In genomic region chr5:5784114-5784513, GRCh38 we compare ENCODE assay signal across 23 cellular contexts.
DNase-seq lines count a peak whose midpoint lies in the region; TF ChIP-seq lines count a peak whose summit lies in the region.
"Had no signal": no experiment of that assay in that cellular context is flagged by ENCODE, and none has a peak within 500 bp of the region (broad histone marks: within the 10 kb centered on the region; RNA-seq: fewer than 3 reads in every experiment).

No MANE protein-coding gene starts in this region.

- no peak overlapping the region for H3K9ac ChIP-seq in smooth muscle cell (ENCODE audit: low read depth)

- H3K36me3 ChIP-seq in HEK293 (ENCODE audit: control insufficient read depth in 2 of 2, insufficient read depth in 1 of 2, low read length in 2 of 2) (no peaks in the 10 kb centered on the region), smooth muscle cell (ENCODE audit: low read depth) (no peaks in the 10 kb centered on the region)

- H3K4me3 ChIP-seq in HEK293 (ENCODE audit: low read depth, low read length) (no peak overlapping the region), smooth muscle cell (no peak overlapping the region)
- H3K4me3 ChIP-seq: SK-N-MC had no signal

- H3K27ac ChIP-seq in HEK293 (ENCODE audit: extremely low read depth, low read depth, low read length), result no peak overlapping the region
- no peak overlapping the region for H3K27ac ChIP-seq in smooth muscle cell (ENCODE audit: low read depth)
- H3K27ac ChIP-seq: C4-2B, SK-N-MC had no signal

- no peak overlapping the region for H3K4me3 Mint-ChIP-seq in mesothelial cell of epicardium
- H3K4me3 Mint-ChIP-seq: CD8-positive, alpha-beta memory T cell; HFFc6 had no signal

- no peak overlapping the region for H2AFZ ChIP-seq in smooth muscle cell (ENCODE audit: low read depth)

- CTCF ChIA-PET in HEK293 (lab: Yijun Ruan, JAX), result no interaction called here

- no peaks in the 10 kb centered on the region for H3K79me2 ChIP-seq in smooth muscle cell (ENCODE audit: low read depth)

- peaks cover 26% of the 10 kb centered on the region for H3K9me3 Mint-ChIP-seq in mesothelial cell of epicardium

- peaks cover 5% of the 10 kb centered on the region for H3K4me1 Mint-ChIP-seq in mesothelial cell of epicardium
- H3K4me1 Mint-ChIP-seq: CD8-positive, alpha-beta memory T cell had no signal

- H3K4me1 ChIP-seq in HEK293 (ENCODE audit: control insufficient read depth, insufficient read depth, low read length) (no peaks in the 10 kb centered on the region), smooth muscle cell (ENCODE audit: low read depth) (no peaks in the 10 kb centered on the region)

- H3K27me3 ChIP-seq in smooth muscle cell (ENCODE audit: low read depth), result no peaks in the 10 kb centered on the region

- peak overlapping the region; percentile 77 for H3K27ac Mint-ChIP-seq in mesothelial cell of epicardium
- H3K27ac Mint-ChIP-seq: CD8-positive, alpha-beta memory T cell; HFFc6 had no signal

- DNase-seq in ecto neural progenitor cell (ENCODE audit: low spot score) (peak; percentile 1), mesothelial cell of epicardium (ENCODE audit: low spot score in 2 of 2, unreplicated experiment in 2 of 2) (no peak), smooth muscle cell (lab: John Stamatoyannopoulos, UW; ENCODE audit: unreplicated experiment) (no peak), NCI-H82 treated with DMSO at 0.1 percent for 48 hours (lab: John Stamatoyannopoulos, UW; ENCODE audit: unreplicated experiment) (no peak), germinal center (ENCODE audit: low spot score) (no peak), SHP77 (lab: John Stamatoyannopoulos, UW) (no peak), NCI-H1048 (lab: John Stamatoyannopoulos, UW) (no peak)
- DNase-seq: CD8-positive, alpha-beta memory T cell; DMS53; GDM1; H7; HFFc6; KBM-7; NCI-H1092 treated with DMSO at 0.1 percent for 48 hours; NCI-H1436 treated with DMSO at 0.1 percent for 48 hours; NCI-H2029; NCI-H2227 treated with DMSO at 0.1 percent for 48 hours; NCI-H510A; OCI-M1; Right ventricle myocardium superior had no signal

- peak overlapping the region; percentile 4 for H3K4me2 ChIP-seq in smooth muscle cell

- no peaks in the 10 kb centered on the region for H4K20me1 ChIP-seq in smooth muscle cell (ENCODE audit: low read depth)

- 75% methylated on average over 5 of the region's 5 CpGs for WGBS in smooth muscle cell (ENCODE audit: low lambda C conversion rate)

- no peaks in the 10 kb centered on the region for H3K36me3 Mint-ChIP-seq in mesothelial cell of epicardium
- H3K36me3 Mint-ChIP-seq: CD8-positive, alpha-beta memory T cell had no signal

- TF ChIP-seq CTCF in HEK293 (tag by site-specific recombination; IDR thresholded peaks at IDR 0.05) (no peak), mesothelial cell of epicardium (IDR thresholded peaks at IDR 0.05; ENCODE audit: unreplicated experiment) (no peak), smooth muscle cell (IDR thresholded peaks at IDR 0.05; ENCODE audit: borderline replicate concordance, insufficient read depth, poor library complexity, severe bottlenecking) (no peak)

- H3K9me3 ChIP-seq in HEK293 (ENCODE audit: control insufficient read depth, insufficient read depth, low read depth, low read length) (no peaks in the 10 kb centered on the region), smooth muscle cell (replicated peaks; ENCODE audit: low read depth) (no peaks in the 10 kb centered on the region)

- POLR2A ChIA-PET in HEK293 (lab: Yijun Ruan, JAX), result no interaction called here

- no peaks in the 10 kb centered on the region for H3F3A ChIP-seq in smooth muscle cell (ENCODE audit: low read depth)

- no peaks in the 10 kb centered on the region for H3K27me3 Mint-ChIP-seq in mesothelial cell of epicardium (ENCODE audit: low read depth)

TF ChIP-seq in HEK293, 187 proteins besides CTCF, POLR2A, EP300 and RAD21:
- TF ChIP-seq ATF2 (tag by site-specific recombination; IDR thresholded peaks at IDR 0.05; ENCODE audit: low read depth) (peak; percentile 67), ZNF324 (tag by site-specific recombination; IDR thresholded peaks at IDR 0.05) (no peak), ZSCAN30 (tag by site-specific recombination; IDR thresholded peaks at IDR 0.05) (no peak), ZBTB49 (tag by site-specific recombination; IDR thresholded peaks at IDR 0.05; ENCODE audit: low read depth) (no peak), ZNF311 (tag by site-specific recombination; IDR thresholded peaks at IDR 0.05; ENCODE audit: borderline replicate concordance) (no peak), EGR2 (tag by site-specific recombination; IDR thresholded peaks at IDR 0.05; ENCODE audit: low read depth) (no peak), ZNF19 (tag by site-specific recombination; IDR thresholded peaks at IDR 0.05; ENCODE audit: low read depth) (no peak)
TF ChIP-seq in HEK293: peak in this region for 1.
